22 cellular contexts compared by ENCODE assay signal in the genomic region with DNA sequence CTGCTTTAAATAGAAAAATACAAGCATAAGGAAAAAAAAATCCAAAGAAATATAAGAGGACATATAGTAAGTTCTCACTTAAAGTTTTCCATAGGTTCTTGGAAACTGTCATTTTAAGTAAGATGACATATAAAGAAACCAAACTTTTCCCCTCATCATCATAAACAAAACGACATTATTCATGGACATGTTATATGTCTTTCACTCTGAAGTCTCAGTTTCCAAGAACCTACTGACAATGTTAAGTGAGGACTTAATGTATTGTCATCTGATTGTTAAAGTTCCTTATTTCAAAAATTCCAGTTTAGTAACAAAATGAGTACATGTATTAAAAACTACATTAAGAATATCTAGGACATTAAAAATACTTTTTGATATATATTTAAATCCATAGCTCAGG.
DNase-seq lines count a peak whose midpoint lies in the region; FAIRE-seq and TF ChIP-seq lines count a peak whose summit lies in the region.
"Had no signal": no experiment of that assay in that cellular context is flagged by ENCODE, and none has a peak within 500 bp of the region (broad histone marks: within the 10 kb centered on the region; RNA-seq: fewer than 3 reads in every experiment).

No MANE protein-coding gene starts in this region.

- H3K4me3 ChIP-seq in adrenal gland = no peak overlapping the region

- H3K9me3 Mint-ChIP-seq in activated CD4-positive, alpha-beta T cell treated with anti-CD3 and anti-CD28 coated beads, Interleukin-2, amount 10 ng/mL, durations not matched to agents 24 days and 14 days = peaks cover 10% of the 10 kb centered on the region
- no peaks in the 10 kb centered on the region for H3K9me3 Mint-ChIP-seq in activated T-helper 2 cell treated with anti-CD3 and anti-CD28 coated beads, Interferon-gamma antibody, Interleukin-2, Interleukin-4, amounts not matched to agents 10 μg/mL and 5 μg/mL and 100 μg/mL, durations not matched to agents 14 hours and 24 hours and 36 hours
- H3K9me3 Mint-ChIP-seq: H9 had no signal

- no peaks in the 10 kb centered on the region for H3K27me3 Mint-ChIP-seq in activated CD4-positive, alpha-beta T cell treated with anti-CD3 and anti-CD28 coated beads, Interleukin-2, amount 10 ng/mL, durations not matched to agents 24 days and 14 days
- H3K27me3 Mint-ChIP-seq in activated T-helper 2 cell treated with anti-CD3 and anti-CD28 coated beads, Interferon-gamma antibody, Interleukin-2, Interleukin-4, amounts not matched to agents 10 μg/mL and 5 μg/mL and 100 μg/mL, durations not matched to agents 14 hours and 24 hours and 36 hours (ENCODE audit: low read depth) = no peaks in the 10 kb centered on the region

- DNase-seq in activated CD4-positive, alpha-beta T cell treated with anti-CD3 and anti-CD28 coated beads, Interleukin-2, amount 10 ng/mL, durations not matched to agents 24 days and 14 days = no peak
- no peak for DNase-seq in activated CD4-positive, alpha-beta T cell treated with anti-CD3 and anti-CD28 coated beads, Interleukin-2, amount 50 U/mL, for 4 hours
- no peak for DNase-seq in activated T-helper 2 cell treated with anti-CD3 and anti-CD28 coated beads, Interferon-gamma antibody, Interleukin-2, Interleukin-4, amounts not matched to agents 10 μg/mL and 5 μg/mL and 100 μg/mL, durations not matched to agents 14 hours and 24 hours and 36 hours (ENCODE audit: low spot score)
- DNase-seq in midbrain (lab: John Stamatoyannopoulos, UW) (no peak), adrenal gland (no peak)
- DNase-seq: BE2C; Caco-2; CD4-positive, CD25-positive, alpha-beta regulatory T cell; GF-D8; H9; IMR-90; Karpas-422; NCI-H1417 treated with DMSO at 0.1 percent for 48 hours; NCI-H187 treated with DMSO at 0.1 percent for 48 hours; NCI-H2227 treated with DMSO at 0.1 percent for 48 hours; NCI-H524; NCI-H82; OCI-M1; RPMI8226 had no signal

- H3K27me3 ChIP-seq in adrenal gland = no peaks in the 10 kb centered on the region
- H3K27me3 ChIP-seq: BE2C had no signal

- no peak overlapping the region for H3K4me3 Mint-ChIP-seq in activated CD4-positive, alpha-beta T cell treated with anti-CD3 and anti-CD28 coated beads, Interleukin-2, amount 10 ng/mL, durations not matched to agents 24 days and 14 days
- no peak overlapping the region for H3K4me3 Mint-ChIP-seq in activated T-helper 2 cell treated with anti-CD3 and anti-CD28 coated beads, Interferon-gamma antibody, Interleukin-2, Interleukin-4, amounts not matched to agents 10 μg/mL and 5 μg/mL and 100 μg/mL, durations not matched to agents 14 hours and 24 hours and 36 hours (ENCODE audit: low read depth)
- H3K4me3 Mint-ChIP-seq: CD4-positive, CD25-positive, alpha-beta regulatory T cell; H9 had no signal

- H3K4me1 Mint-ChIP-seq in activated CD4-positive, alpha-beta T cell treated with anti-CD3 and anti-CD28 coated beads, Interleukin-2, amount 10 ng/mL, durations not matched to agents 24 days and 14 days = peaks cover 37% of the 10 kb centered on the region
- peaks cover 70% of the 10 kb centered on the region for H3K4me1 Mint-ChIP-seq in activated T-helper 2 cell treated with anti-CD3 and anti-CD28 coated beads, Interferon-gamma antibody, Interleukin-2, Interleukin-4, amounts not matched to agents 10 μg/mL and 5 μg/mL and 100 μg/mL, durations not matched to agents 14 hours and 24 hours and 36 hours (ENCODE audit: low read depth)
- H3K4me1 Mint-ChIP-seq: H9 had no signal

- WGBS in adrenal gland, 4 donors = 78 to 95% (median 90%) methylated on average over 1 of the region's 1 CpG

- H3K36me3 Mint-ChIP-seq in activated CD4-positive, alpha-beta T cell treated with anti-CD3 and anti-CD28 coated beads, Interleukin-2, amount 10 ng/mL, durations not matched to agents 24 days and 14 days (ENCODE audit: low read depth) = peaks cover 47% of the 10 kb centered on the region
- peaks cover 88% of the 10 kb centered on the region for H3K36me3 Mint-ChIP-seq in activated T-helper 2 cell treated with anti-CD3 and anti-CD28 coated beads, Interferon-gamma antibody, Interleukin-2, Interleukin-4, amounts not matched to agents 10 μg/mL and 5 μg/mL and 100 μg/mL, durations not matched to agents 14 hours and 24 hours and 36 hours (ENCODE audit: low read depth)
- H3K36me3 Mint-ChIP-seq: CD4-positive, CD25-positive, alpha-beta regulatory T cell had no signal

- FAIRE-seq in A204.1 (lab: Jason Lieb, UNC) (peak; percentile 59), islet of Langerhans (lab: Jason Lieb, UNC) (peak; percentile 73)
- FAIRE-seq: HTR-8/SVneo had no signal

- H3K9me3 ChIP-seq in adrenal gland (replicated peaks in 1 of 3) = no peaks in the 10 kb centered on the region
- H3K9me3 ChIP-seq: BE2C, Caco-2 had no signal

- no peaks in the 10 kb centered on the region for H3K4me1 ChIP-seq in adrenal gland (replicated peaks in 1 of 2)
- H3K4me1 ChIP-seq: BE2C, Caco-2 had no signal

- TF ChIP-seq POLR2A in adrenal gland (IDR thresholded peaks at IDR 0.05) = no peak

- peak overlapping the region; percentile 71 for H3K27ac Mint-ChIP-seq in activated CD4-positive, alpha-beta T cell treated with anti-CD3 and anti-CD28 coated beads, Interleukin-2, amount 10 ng/mL, durations not matched to agents 24 days and 14 days
- H3K27ac Mint-ChIP-seq in activated T-helper 2 cell treated with anti-CD3 and anti-CD28 coated beads, Interferon-gamma antibody, Interleukin-2, Interleukin-4, amounts not matched to agents 10 μg/mL and 5 μg/mL and 100 μg/mL, durations not matched to agents 14 hours and 24 hours and 36 hours = peak overlapping the region; percentile 68
- H3K27ac Mint-ChIP-seq: H9 had no signal

- intact Hi-C loops in activated CD4-positive, alpha-beta T cell treated with anti-CD3 and anti-CD28 coated beads, Interleukin-2, amount 10 ng/mL, durations not matched to agents 24 days and 14 days (cut with micrococcal nuclease) = loop anchor here (1.0 to 2.0 kb wide), 2 partner anchors 18 to 20 kb away; no protein-coding TSS in a partner anchor
- intact Hi-C loops in activated T-helper 2 cell treated with anti-CD3 and anti-CD28 coated beads, Interferon-gamma antibody, Interleukin-2, Interleukin-4, amounts not matched to agents 10 μg/mL and 5 μg/mL and 100 μg/mL, durations not matched to agents 14 hours and 24 hours and 36 hours (cut with micrococcal nuclease) = no loop called here
- intact Hi-C loops in adrenal gland (cut with DNase I) = no loop called here

- no peak overlapping the region for H3K27ac ChIP-seq in adrenal gland

- H3K36me3 ChIP-seq in adrenal gland (replicated peaks in 1 of 2) = no peaks in the 10 kb centered on the region
- H3K36me3 ChIP-seq: BE2C had no signal

- no peak for TF ChIP-seq CTCF in adrenal gland (IDR thresholded peaks at IDR 0.05)
